13 cellular contexts compared by ENCODE assay signal in genomic region chr2:10406016-10406415, GRCh38. TPM values are rescaled to one million over a fixed set of nuclear protein-coding genes. Genes with fewer than 3 reads are reported as not detected.
DNase-seq lines count a peak whose midpoint lies in the region; ATAC-seq, FAIRE-seq and TF ChIP-seq lines count a peak whose summit lies in the region.
"Had no signal": no experiment of that assay in that cellular context is flagged by ENCODE, and none has a peak within 500 bp of the region (broad histone marks: within the 10 kb centered on the region; RNA-seq: fewer than 3 reads in every experiment).

No MANE protein-coding gene starts in this region.

- no peaks in the 10 kb centered on the region for H4K20me1 ChIP-seq in H1 (replicated peaks in 1 of 2; ENCODE audit: control insufficient read depth in 1 of 2, insufficient read depth in 2 of 2, low read length in 2 of 2)

- no peak overlapping the region for H2AK5ac ChIP-seq in H1 (ENCODE audit: low read depth, low read length)

- H2BK20ac ChIP-seq in H1 (ENCODE audit: low read length): no peak overlapping the region

- no peak for TF ChIP-seq EP300 in H1 (IDR thresholded peaks at IDR 0.05; ENCODE audit: borderline replicate concordance in 1 of 2, low read depth in 2 of 2, low read length in 2 of 2)

- H4K91ac ChIP-seq in H1 (replicated peaks; ENCODE audit: insufficient read length, low read length): no peak overlapping the region

- no peak overlapping the region for H3K4me3 ChIP-seq in Panc1 (ENCODE audit: low read depth in 2 of 2, low read length in 2 of 2)
- no peak overlapping the region for H3K4me3 ChIP-seq in H1 (ENCODE audit: extremely low read depth in 1 of 4, insufficient read depth in 2 of 4, low read depth in 3 of 4, low read length in 4 of 4)
- H3K4me3 ChIP-seq in thyroid gland (replicated peaks in 1 of 3): no peak overlapping the region

- TF ChIP-seq RAD21 in H1 (IDR thresholded peaks at IDR 0.05 in 1 of 2, conservative IDR thresholded peaks at IDR 0.05 in 1 of 2; ENCODE audit: low read depth in 2 of 2, low read length in 2 of 2): no peak

- CTCF ChIA-PET in Panc1 (lab: Charles Lee) (interaction anchor here (0.5 kb wide), 1 partner anchor 366 kb away, joined by 8 read pairs; no protein-coding TSS in a partner anchor), H1 (lab: Charles Lee; ENCODE audit: partially characterized antibody) (interaction anchor here (1.2 to 5.5 kb wide), 9 partner anchors 9 to 264 kb away, joined by 3 to 48 read pairs (median 5); no protein-coding TSS in a partner anchor)

- H4K5ac ChIP-seq in H1 (ENCODE audit: insufficient read length, low read depth, low read length): no peak overlapping the region

- H2BK120ac ChIP-seq in H1 (replicated peaks; ENCODE audit: low read depth, low read length): no peak overlapping the region

- POLR2A ChIA-PET in Panc1 (lab: Charles Lee) (interaction anchor here (0.6 kb wide), 1 partner anchor 101 kb away, joined by 4 read pairs; no protein-coding TSS in a partner anchor), H1 (lab: Charles Lee; ENCODE audit: partially characterized antibody) (interaction anchor here (0.6 kb wide), 1 partner anchor 102 kb away, joined by 3 read pairs; no protein-coding TSS in a partner anchor)

- peaks cover 8% of the 10 kb centered on the region for H3K36me3 Mint-ChIP-seq in memory B cell

- H3K27me3 ChIP-seq in Panc1 (ENCODE audit: control insufficient read depth, insufficient read depth, low read length): no peaks in the 10 kb centered on the region
- no peaks in the 10 kb centered on the region; a peak in 1 of 7 replicates for H3K27me3 ChIP-seq in H1 (replicated peaks in 1 of 4; ENCODE audit: control insufficient read depth in 3 of 4, extremely low read depth in 1 of 4, insufficient read depth in 3 of 4, low read length in 3 of 4)
- H3K27me3 ChIP-seq in thyroid gland: no peaks in the 10 kb centered on the region

- no peaks in the 10 kb centered on the region for H3K79me1 ChIP-seq in H1 (ENCODE audit: low read depth, low read length)

- H3K23me2 ChIP-seq in H1 (ENCODE audit: low read depth, low read length): no peaks in the 10 kb centered on the region

- H3K4me1 Mint-ChIP-seq in memory B cell: peaks cover 43% of the 10 kb centered on the region

- H3K9me3 Mint-ChIP-seq in memory B cell: no peaks in the 10 kb centered on the region

- no peak overlapping the region for H2AFZ ChIP-seq in H1 (ENCODE audit: low read length)
- H2AFZ ChIP-seq: parathyroid adenoma had no signal

- H3K4me1 ChIP-seq in Panc1 (ENCODE audit: control insufficient read depth, insufficient read depth, low read length) (peaks cover 87% of the 10 kb centered on the region), H1 (replicated peaks in 1 of 4; ENCODE audit: control insufficient read depth in 3 of 4, insufficient read depth in 4 of 4, low read length in 3 of 4) (peaks cover 0 to 3% (median 2%) of the 10 kb centered on the region in 4 experiments; a peak in 2 of 7 replicates), thyroid gland (peaks cover 24 to 68% of the 10 kb centered on the region in 2 donors)

- no peak overlapping the region for H3K9ac ChIP-seq in H1 (replicated peaks in 1 of 4; ENCODE audit: extremely low read depth in 1 of 4, low read depth in 3 of 4, low read length in 3 of 4)
- H3K9ac ChIP-seq: parathyroid adenoma had no signal

- FAIRE-seq in H1 (lab: Jason Lieb, UNC): no peak
- FAIRE-seq: D721Med, TTC549 had no signal

- no peak overlapping the region for H3K56ac ChIP-seq in H1 (replicated peaks; ENCODE audit: insufficient read length, low read depth, low read length)

- H3K18ac ChIP-seq in H1 (ENCODE audit: extremely low read depth, low read length): no peak overlapping the region

- DNase-seq in Panc1 (ENCODE audit: low read depth, low spot score) (no peak), H1 (ENCODE audit: low read depth in 1 of 2, low spot score in 2 of 2) (no peak), memory B cell (ENCODE audit: low spot score in 2 of 2) (no peak), thyroid gland (peak; percentile 34 to 39), NCI-H2196 (lab: John Stamatoyannopoulos, UW; ENCODE audit: unreplicated experiment) (no peak), activated gamma-delta T cell (lab: John Stamatoyannopoulos, UW) (no peak)
- DNase-seq: NCI-H2227 treated with DMSO at 0.1 percent for 48 hours; stimulated activated CD4-positive, alpha-beta T cell treated with anti-CD3 and anti-CD28 coated beads, Interleukin-4, amount 100 ng/mL, for 1 hour had no signal

- no peak overlapping the region for H3K4me2 ChIP-seq in H1 (ENCODE audit: insufficient read depth in 1 of 2, low read depth in 2 of 2, low read length in 2 of 2)

- H3K14ac ChIP-seq in H1 (ENCODE audit: insufficient read length): no peak overlapping the region

- H3K27ac ChIP-seq in Panc1 (ENCODE audit: low read length): peak overlapping the region; percentile 99
- no peak overlapping the region for H3K27ac ChIP-seq in H1 (ENCODE audit: low read depth, low read length)
- peak overlapping the region in 2 of 3 donors; percentile 12 to 88 for H3K27ac ChIP-seq in thyroid gland
- H3K27ac ChIP-seq: parathyroid adenoma had no signal

- H3K79me2 ChIP-seq in H1 (ENCODE audit: control insufficient read depth in 1 of 2, insufficient read depth in 2 of 2, low read length in 2 of 2): no peaks in the 10 kb centered on the region
- H3K79me2 ChIP-seq: parathyroid adenoma had no signal

- H4K8ac ChIP-seq in H1 (ENCODE audit: extremely low read depth, insufficient read depth, low read length): peak overlapping the region; percentile 26; the same call in 1 of the 2 replicates

- TF ChIP-seq CTCF in Panc1 (IDR thresholded peaks at IDR 0.05): no peak
- TF ChIP-seq CTCF in H1 (IDR thresholded peaks at IDR 0.05; ENCODE audit: control extremely low read depth in 1 of 3, insufficient read depth in 1 of 3, low read depth in 1 of 3, low read length in 3 of 3): no peak
- no peak for TF ChIP-seq CTCF in thyroid gland (IDR thresholded peaks at IDR 0.05)

- H3K4me3 Mint-ChIP-seq in memory B cell: no peak overlapping the region

- TF ChIP-seq POLR2A in H1 (IDR thresholded peaks at IDR 0.05; ENCODE audit: control extremely low read depth in 1 of 2, low read depth in 2 of 2, low read length in 2 of 2): no peak
- TF ChIP-seq POLR2A in thyroid gland (IDR thresholded peaks at IDR 0.05): no peak

- no TSS peak for BruUV-seq in Panc1 (replicated peaks; lab: Mats Ljungman, UMichigan)

- intact Hi-C loops in Panc1 (cut with micrococcal nuclease; ENCODE audit: unreplicated experiment): loop anchor here (5.0 to 10.0 kb wide), 2 partner anchors 64 to 261 kb away; no protein-coding TSS in a partner anchor
- intact Hi-C loops in thyroid gland (cut with DNase I): loop anchor here (5.0 kb wide), 2 partner anchors 104 to 119 kb away; partner anchors contain the start of gene HPCAL1

- in situ Hi-C loops in Panc1 (cut with HindIII; ENCODE audit: low pct_unique_long_range_greater_than_20kb, low sequenced_read_pairs): no loop called here

- ATAC-seq in Panc1: no peak
- no peak for ATAC-seq in memory B cell (ENCODE audit: low read depth)
- no peak for ATAC-seq in HG02938 (IDR thresholded peaks at IDR 0.05; ENCODE audit: unreplicated experiment)
- ATAC-seq in GM18868 (IDR thresholded peaks at IDR 0.05; ENCODE audit: unreplicated experiment): no peak

- H3K27ac Mint-ChIP-seq in memory B cell: peak overlapping the region; percentile 17

- WGBS in H1 (ENCODE audit: extremely low coverage in 1 of 2, insufficient coverage in 1 of 2, insufficient read length in 1 of 2, insufficient replicate concordance in 2 of 2, low coverage in 1 of 2, low lambda C conversion rate in 2 of 2, missing lambda C conversion rate in 1 of 2), 2 experiments: 91% methylated on average over 10 of the region's 10 CpGs; no CpG with 5 or more reads in 1 of the 2 experiments
- 79 to 86% methylated on average over 10 of the region's 10 CpGs for WGBS in thyroid gland, 2 donors

- H2BK5ac ChIP-seq in H1 (ENCODE audit: low read depth, low read length): no peak overlapping the region

- no peaks in the 10 kb centered on the region for H3K27me3 Mint-ChIP-seq in memory B cell

- no peak overlapping the region for H3K4ac ChIP-seq in H1 (replicated peaks; ENCODE audit: insufficient read length, low read depth, low read length)

- H3K9me3 ChIP-seq in Panc1 (ENCODE audit: control insufficient read depth, insufficient read depth, low read depth, low read length): no peaks in the 10 kb centered on the region
- H3K9me3 ChIP-seq in H1 (ENCODE audit: insufficient read depth in 2 of 2, low read depth in 1 of 2, low read length in 1 of 2): no peaks in the 10 kb centered on the region
- no peaks in the 10 kb centered on the region for H3K9me3 ChIP-seq in thyroid gland

- no peak overlapping the region for H2BK15ac ChIP-seq in H1 (ENCODE audit: low read length)

- no peaks in the 10 kb centered on the region for H3K36me3 ChIP-seq in Panc1 (ENCODE audit: control insufficient read depth, insufficient read depth, low read length)
- no peaks in the 10 kb centered on the region; a peak in 1 of 8 replicates for H3K36me3 ChIP-seq in H1 (ENCODE audit: control insufficient read depth in 2 of 4, insufficient read depth in 4 of 4, low read length in 3 of 4)
- H3K36me3 ChIP-seq in thyroid gland: no peaks in the 10 kb centered on the region

- no peak overlapping the region for H2BK12ac ChIP-seq in H1 (ENCODE audit: low read depth, low read length)

- no peak overlapping the region for H3K23ac ChIP-seq in H1 (ENCODE audit: insufficient read length)

TF ChIP-seq in H1, 55 proteins besides CTCF, POLR2A, EP300 and RAD21 (continues in another document):
- no peak for TF ChIP-seq SP4 (IDR thresholded peaks at IDR 0.05; ENCODE audit: low read length)
- TF ChIP-seq FOSL1 (IDR thresholded peaks at IDR 0.05; ENCODE audit: insufficient read depth, low read depth, low read length): no peak
- TF ChIP-seq SP1 (IDR thresholded peaks at IDR 0.05; ENCODE audit: low read depth, low read length): no peak
- no peak for TF ChIP-seq ZNF274 (IDR thresholded peaks at IDR 0.05; ENCODE audit: borderline replicate concordance, extremely low read depth, low read length)
- no peak for TF ChIP-seq NANOG (IDR thresholded peaks at IDR 0.05; ENCODE audit: insufficient read depth, low read depth, low read length, poor library complexity, severe bottlenecking)
- no peak for TF ChIP-seq RFX5 (IDR thresholded peaks at IDR 0.05; ENCODE audit: borderline replicate concordance, low read depth, low read length)

RNA-seq across cellular contexts. Expression of gene ODC1, which starts 42.1 kb away (rescaled TPM):
- 159 TPM for total RNA-seq in Panc1 (2021; ENCODE audit: unreplicated experiment)
- 135 TPM for polyA plus RNA-seq in Panc1 (2012; ENCODE audit: insufficient read length)
- 73.6 and 76.7 TPM in 2 replicates for total RNA-seq in H1 (2021; fragmentation: NEBNext Ultra II Directional; extraction: Animal tissue kit (Norgen Biotek cat#: 25700))
- polyA plus RNA-seq in H1 (2011; rRNA removed): 39.9 and 57.2 TPM in 2 replicates
- 52.1 TPM for polyA plus RNA-seq in H1 (2011; cell fraction: cytosol; rRNA removed)
- polyA plus RNA-seq in H1 (2011; cell fraction: nucleus; rRNA removed): 28.3 TPM
- polyA plus RNA-seq in H1 (2012, experiment 1 of 2): 51.1 to 69.3 TPM (median 56.4 TPM) in 4 replicates
- 47.0 TPM for polyA plus RNA-seq in H1 (2012, experiment 2 of 2)
- polyA plus RNA-seq in H1 (2013, experiment 1 of 2): 36.2 TPM
- 38.4 TPM for polyA plus RNA-seq in H1 (2013, experiment 2 of 2)
- polyA minus RNA-seq in H1 (2011; rRNA and poly(A)+ RNA removed): 62.9 and 69.6 TPM in 2 replicates
- 26.7 TPM for polyA minus RNA-seq in H1 (2011; cell fraction: cytosol; rRNA and poly(A)+ RNA removed)
- 24.6 TPM for polyA minus RNA-seq in H1 (2011; cell fraction: nucleus; rRNA and poly(A)+ RNA removed)
- total RNA-seq in thyroid gland: 100 to 1,000 TPM in 1 of 4 donors, 10 to 100 TPM in 3; 72.0 to 126 (median 84.9) TPM

Comparison
In these comparisons a context has a peak if more than half of its experiments do, and no peak if none do; other contexts are left out.
1. DNase-seq: peak in thyroid gland (2 of 2); none in Panc1 (single experiment), H1 (0 of 2), memory B cell (0 of 2), NCI-H2196 (single experiment) and activated gamma-delta T cell (single experiment).